In genomic region chr6:146542881-146543210, GRCh38 we compare ENCODE assay signal across 7 cellular contexts. TPM values are rescaled to one million over a fixed set of nuclear protein-coding genes. Genes with fewer than 3 reads are reported as not detected.
A peak's percentile ranks its signal among the peaks of the same experiment; 100 is the strongest.
DNase-seq lines count a peak whose midpoint lies in the region; ATAC-seq, FAIRE-seq and TF ChIP-seq lines count a peak whose summit lies in the region.

No MANE protein-coding gene starts in this region.

- no peaks in the 10 kb centered on the region for H3K36me3 ChIP-seq in Loucy (ENCODE audit: insufficient read depth, low read length)

- H3K9ac ChIP-seq in Loucy (ENCODE audit: low read depth, low read length, poor library complexity, severe bottlenecking), result peak overlapping the region; percentile 32

- H3K27ac Mint-ChIP-seq in brain, result peak overlapping the region in 2 of 5 experiments; percentile 38 to 45
- H3K27ac Mint-ChIP-seq in stimulated activated naive B cell treated with anti-CD40 and anti-IgM and Interleukin-4, amounts not matched to agents 10 μg/mL and 1 μg/mL and 100 μg/mL, for 72 hours, result no peak overlapping the region

- peaks cover 21% of the 10 kb centered on the region; the same call in 1 of the 2 replicates for H3K79me2 ChIP-seq in Loucy (ENCODE audit: insufficient read depth, low read length)

- no peak for FAIRE-seq in GM12892 (lab: Jason Lieb, UNC)

- no peaks in the 10 kb centered on the region for H3K9me3 ChIP-seq in Loucy (ENCODE audit: insufficient read depth, low read depth, low read length)

- H2AFZ ChIP-seq in Loucy (ENCODE audit: low read length), result 0 out of 2 replicates have a peak overlapping the region, but pooled peaks have one; percentile 41

- H3K36me3 Mint-ChIP-seq in brain, result no peaks in the 10 kb centered on the region
- H3K36me3 Mint-ChIP-seq in stimulated activated naive B cell treated with anti-CD40 and anti-IgM and Interleukin-4, amounts not matched to agents 10 μg/mL and 1 μg/mL and 100 μg/mL, for 72 hours, result peaks cover 0 to 2% of the 10 kb centered on the region in 2 donors

- peak overlapping the region; percentile 80 for H3K4me3 ChIP-seq in Loucy (ENCODE audit: low read length, poor library complexity, severe bottlenecking)

- H3K27me3 ChIP-seq in Loucy (ENCODE audit: insufficient read depth, low read length, poor library complexity, severe bottlenecking) (no peaks in the 10 kb centered on the region), layer of hippocampus (ENCODE audit: control insufficient read depth, insufficient read depth, low read length) (no peaks in the 10 kb centered on the region)

- ATAC-seq in stimulated activated naive B cell treated with anti-CD40 and anti-IgM and Interleukin-4, amounts not matched to agents 10 μg/mL and 1 μg/mL and 100 μg/mL, for 72 hours (replicated peaks), result no peak
- no peak for ATAC-seq in GM18867 (IDR thresholded peaks at IDR 0.05; ENCODE audit: unreplicated experiment)
- ATAC-seq in GM21825 (IDR thresholded peaks at IDR 0.05; ENCODE audit: unreplicated experiment), result no peak

- no peaks in the 10 kb centered on the region for H3F3A ChIP-seq in Loucy (ENCODE audit: low read depth)

- H3K27me3 Mint-ChIP-seq in brain, result peaks cover 13% of the 10 kb centered on the region
- H3K27me3 Mint-ChIP-seq in stimulated activated naive B cell treated with anti-CD40 and anti-IgM and Interleukin-4, amounts not matched to agents 10 μg/mL and 1 μg/mL and 100 μg/mL, for 72 hours, result peaks cover 31 to 36% of the 10 kb centered on the region in 2 donors

- H4K20me1 ChIP-seq in Loucy (ENCODE audit: insufficient read depth, low read length, poor library complexity, severe bottlenecking), result no peaks in the 10 kb centered on the region

- TF ChIP-seq CTCF in Loucy (conservative IDR thresholded peaks at IDR 0.05; ENCODE audit: low read length), result no peak
- no peak for TF ChIP-seq CTCF in brain (conservative IDR thresholded peaks at IDR 0.05)

- H3K4me1 Mint-ChIP-seq in brain, result peaks cover 38% of the 10 kb centered on the region
- H3K4me1 Mint-ChIP-seq in stimulated activated naive B cell treated with anti-CD40 and anti-IgM and Interleukin-4, amounts not matched to agents 10 μg/mL and 1 μg/mL and 100 μg/mL, for 72 hours, result peaks cover 5 to 7% of the 10 kb centered on the region in 2 donors

- peak overlapping the region; percentile 76 for H3K27ac ChIP-seq in layer of hippocampus (ENCODE audit: low read depth, low read length)

- DNase-seq in stimulated activated naive B cell treated with anti-CD40 and anti-IgM and Interleukin-4, amounts not matched to agents 10 μg/mL and 1 μg/mL and 100 μg/mL, for 72 hours, result no peak
- no peak for DNase-seq in GM12892 (ENCODE audit: insufficient read length)

- H3K4me3 Mint-ChIP-seq in brain, result peak overlapping the region; percentile 35 to 81 (median 54)
- peak overlapping the region; percentile 10 to 46 for H3K4me3 Mint-ChIP-seq in stimulated activated naive B cell treated with anti-CD40 and anti-IgM and Interleukin-4, amounts not matched to agents 10 μg/mL and 1 μg/mL and 100 μg/mL, for 72 hours

- no peaks in the 10 kb centered on the region for H3K9me2 ChIP-seq in Loucy (replicated peaks; ENCODE audit: low read depth, low read length)

- H3K4me2 ChIP-seq in Loucy (ENCODE audit: low read depth, low read length, poor library complexity, severe bottlenecking), result peak overlapping the region; percentile 40

- H3K9me3 Mint-ChIP-seq in brain, result peaks cover 0 to 9% (median 2%) of the 10 kb centered on the region in 5 experiments
- H3K9me3 Mint-ChIP-seq in stimulated activated naive B cell treated with anti-CD40 and anti-IgM and Interleukin-4, amounts not matched to agents 10 μg/mL and 1 μg/mL and 100 μg/mL, for 72 hours, result no peaks in the 10 kb centered on the region

- no peak for TF ChIP-seq POLR2A in GM12892 (IDR thresholded peaks at IDR 0.05; ENCODE audit: low read depth, low read length)

- H3K4me1 ChIP-seq in Loucy (ENCODE audit: insufficient read depth, low read length, poor library complexity, severe bottlenecking), result peaks cover 19% of the 10 kb centered on the region

RNA-seq across cellular contexts. Expression of gene RAB32, which starts 0.8 kb away (rescaled TPM):
- polyA plus RNA-seq in brain (ENCODE audit: insufficient read depth, low read depth, low replicate concordance), result 2.4 TPM
- polyA plus RNA-seq in GM12892 (2012; ENCODE audit: missing spikeins), result not detected

RNA-seq across cellular contexts. Expression of gene ADGB, which starts 55.9 kb away (rescaled TPM):
- not detected for polyA plus RNA-seq in brain (ENCODE audit: insufficient read depth, low read depth, low replicate concordance)
- polyA plus RNA-seq in GM12892 (2012; ENCODE audit: missing spikeins), result not detected
